ENCODE assay signal across 11 cellular contexts in the genomic region with DNA sequence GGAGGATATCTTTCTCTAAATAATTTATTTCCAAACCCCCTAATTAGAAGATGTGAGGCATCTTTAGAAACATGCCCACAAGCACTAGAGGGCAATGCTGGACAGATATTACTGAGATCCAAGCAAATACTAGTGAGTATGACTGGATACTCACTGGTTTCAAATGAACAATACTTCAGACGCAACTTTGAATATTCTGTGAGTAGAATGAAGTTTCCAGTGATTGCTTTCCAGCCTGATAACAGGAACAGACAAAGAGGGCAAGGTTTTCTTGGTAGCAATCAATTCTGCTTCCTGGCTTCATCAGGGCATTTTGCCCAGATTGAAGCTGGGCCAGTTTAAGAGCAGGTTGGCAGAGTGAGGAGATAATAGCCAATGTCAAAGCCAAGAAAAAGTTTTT.
A peak's percentile ranks its signal among the peaks of the same experiment; 100 is the strongest.
DNase-seq lines count a peak whose midpoint lies in the region; ATAC-seq and TF ChIP-seq lines count a peak whose summit lies in the region.
"Had no signal": no experiment of that assay in that cellular context is flagged by ENCODE, and none has a peak within 500 bp of the region (broad histone marks: within the 10 kb centered on the region; RNA-seq: fewer than 3 reads in every experiment).

No MANE protein-coding gene starts in this region.

- TF ChIP-seq CTCF in C4-2B (conservative IDR thresholded peaks at IDR 0.05), result peak; percentile 54
- 0 out of 2 replicates have a peak, but pooled peaks have one; percentile 12 for TF ChIP-seq CTCF in Loucy (conservative IDR thresholded peaks at IDR 0.05; ENCODE audit: low read length)
- no peak for TF ChIP-seq CTCF in neural cell (IDR thresholded peaks at IDR 0.05; ENCODE audit: poor library complexity, severe bottlenecking)
- TF ChIP-seq CTCF in brain microvascular endothelial cell (IDR thresholded peaks at IDR 0.05; ENCODE audit: low read depth, low read length, missing control alignments), result no peak
- no peak for TF ChIP-seq CTCF in lower leg skin (IDR thresholded peaks at IDR 0.05)

- intact Hi-C loops in lower leg skin (cut with DNase I; ENCODE audit: low total_unique reads), result no loop called here

- H3K9me2 ChIP-seq in Loucy (replicated peaks; ENCODE audit: low read depth, low read length), result no peaks in the 10 kb centered on the region
- H3K9me2 ChIP-seq in neural cell (ENCODE audit: insufficient read depth, low read length), result no peaks in the 10 kb centered on the region

- DNase-seq in cerebellar cortex (ENCODE audit: low spot score) (peak; percentile 45), brain microvascular endothelial cell (no peak), lower leg skin (ENCODE audit: low spot score in 2 of 2) (no peak)
- no peak for DNase-seq in effector CD8-positive, alpha-beta T cell (lab: John Stamatoyannopoulos, UW)
- DNase-seq: activated CD4-positive, alpha-beta T cell treated with anti-CD3 and anti-CD28 coated beads, Interleukin-2, amount 50 U/mL, for 4 hours; natural killer cell had no signal

- H2AFZ ChIP-seq in Loucy (ENCODE audit: low read length), result no peak overlapping the region
- no peak overlapping the region for H2AFZ ChIP-seq in neural cell (ENCODE audit: low read depth, low read length)

- no peak for TF ChIP-seq POLR2A in lower leg skin (IDR thresholded peaks at IDR 0.05)

- H3K27ac ChIP-seq in C4-2B, result no peak overlapping the region
- no peak overlapping the region for H3K27ac ChIP-seq in neural cell (ENCODE audit: low read length)
- no peak overlapping the region for H3K27ac ChIP-seq in brain microvascular endothelial cell
- H3K27ac ChIP-seq: vagina had no signal

- in situ Hi-C loops in brain microvascular endothelial cell (cut with HindIII; ENCODE audit: low pct_ligation_motif_present, low sequenced_read_pairs), result no loop called here

- H3K9ac ChIP-seq in Loucy (ENCODE audit: low read depth, low read length, poor library complexity, severe bottlenecking), result no peak overlapping the region
- H3K9ac ChIP-seq in neural cell (ENCODE audit: low read length), result no peak overlapping the region

- H3K79me2 ChIP-seq in Loucy (ENCODE audit: insufficient read depth, low read length) (no peaks in the 10 kb centered on the region), neural cell (replicated peaks; ENCODE audit: insufficient read depth, low read length) (no peaks in the 10 kb centered on the region)

- H3K4me3 ChIP-seq in Loucy (ENCODE audit: low read length, poor library complexity, severe bottlenecking) (no peak overlapping the region), neural cell (ENCODE audit: low read length) (no peak overlapping the region), brain microvascular endothelial cell (ENCODE audit: low read depth, low read length) (no peak overlapping the region), lower leg skin (ENCODE audit: low read depth, poor library complexity, severe bottlenecking) (no peak overlapping the region)
- H3K4me3 ChIP-seq: vagina had no signal

- H3K36me3 ChIP-seq in Loucy (ENCODE audit: insufficient read depth, low read length) (no peaks in the 10 kb centered on the region), neural cell (ENCODE audit: insufficient read depth, low read length) (no peaks in the 10 kb centered on the region), brain microvascular endothelial cell (replicated peaks) (no peaks in the 10 kb centered on the region)
- H3K36me3 ChIP-seq: vagina had no signal

- no peaks in the 10 kb centered on the region for H3F3A ChIP-seq in Loucy (ENCODE audit: low read depth)
- H3F3A ChIP-seq in neural cell (ENCODE audit: insufficient read depth, low read length, poor library complexity, severe bottlenecking), result no peaks in the 10 kb centered on the region

- no peaks in the 10 kb centered on the region for H4K20me1 ChIP-seq in Loucy (ENCODE audit: insufficient read depth, low read length, poor library complexity, severe bottlenecking)
- no peaks in the 10 kb centered on the region for H4K20me1 ChIP-seq in neural cell (ENCODE audit: insufficient read depth)

- TF ChIP-seq EP300 in neural cell (conservative IDR thresholded peaks at IDR 0.05; ENCODE audit: poor library complexity, severe bottlenecking), result no peak

- 14 to 19% methylated on average over 1 of the region's 1 CpG for WGBS in lower leg skin, 2 donors

- no peak for ATAC-seq in HG02852 (IDR thresholded peaks at IDR 0.05; ENCODE audit: unreplicated experiment)
- ATAC-seq: natural killer cell had no signal

- H3K4me2 ChIP-seq in Loucy (ENCODE audit: low read depth, low read length, poor library complexity, severe bottlenecking) (no peak overlapping the region), neural cell (ENCODE audit: low read length) (no peak overlapping the region)

- no peaks in the 10 kb centered on the region for H3K4me1 ChIP-seq in Loucy (ENCODE audit: insufficient read depth, low read length, poor library complexity, severe bottlenecking)
- H3K4me1 ChIP-seq: vagina had no signal

- H3K27me3 ChIP-seq in Loucy (ENCODE audit: insufficient read depth, low read length, poor library complexity, severe bottlenecking) (no peaks in the 10 kb centered on the region), neural cell (ENCODE audit: insufficient read depth, low read depth, low read length) (no peaks in the 10 kb centered on the region), brain microvascular endothelial cell (replicated peaks) (no peaks in the 10 kb centered on the region)
- H3K27me3 ChIP-seq: vagina had no signal

- H3K9me3 ChIP-seq in Loucy (ENCODE audit: insufficient read depth, low read depth, low read length), result no peaks in the 10 kb centered on the region
- H3K9me3 ChIP-seq in neural cell (ENCODE audit: low read length), result no peaks in the 10 kb centered on the region
- H3K9me3 ChIP-seq: vagina had no signal

- peak; percentile 50 for TF ChIP-seq RAD21 in neural cell (conservative IDR thresholded peaks at IDR 0.05)

TF ChIP-seq in neural cell, 6 proteins besides CTCF, POLR2A, EP300 and RAD21:
- no peak for TF ChIP-seq MXI1 (conservative IDR thresholded peaks at IDR 0.05; ENCODE audit: poor library complexity, severe bottlenecking)
- TF ChIP-seq SMC3 (conservative IDR thresholded peaks at IDR 0.05; ENCODE audit: poor library complexity), result peak; percentile 45

Comparison
In these comparisons a context has a peak if more than half of its experiments do, and no peak if none do; other contexts are left out.
1. CTCF ChIP-seq: peak in C4-2B (single experiment) and Loucy (single experiment); none in neural cell (single experiment), brain microvascular endothelial cell (single experiment) and lower leg skin (0 of 3).